ENCODE assay signal across 14 cellular contexts in the genomic region with DNA sequence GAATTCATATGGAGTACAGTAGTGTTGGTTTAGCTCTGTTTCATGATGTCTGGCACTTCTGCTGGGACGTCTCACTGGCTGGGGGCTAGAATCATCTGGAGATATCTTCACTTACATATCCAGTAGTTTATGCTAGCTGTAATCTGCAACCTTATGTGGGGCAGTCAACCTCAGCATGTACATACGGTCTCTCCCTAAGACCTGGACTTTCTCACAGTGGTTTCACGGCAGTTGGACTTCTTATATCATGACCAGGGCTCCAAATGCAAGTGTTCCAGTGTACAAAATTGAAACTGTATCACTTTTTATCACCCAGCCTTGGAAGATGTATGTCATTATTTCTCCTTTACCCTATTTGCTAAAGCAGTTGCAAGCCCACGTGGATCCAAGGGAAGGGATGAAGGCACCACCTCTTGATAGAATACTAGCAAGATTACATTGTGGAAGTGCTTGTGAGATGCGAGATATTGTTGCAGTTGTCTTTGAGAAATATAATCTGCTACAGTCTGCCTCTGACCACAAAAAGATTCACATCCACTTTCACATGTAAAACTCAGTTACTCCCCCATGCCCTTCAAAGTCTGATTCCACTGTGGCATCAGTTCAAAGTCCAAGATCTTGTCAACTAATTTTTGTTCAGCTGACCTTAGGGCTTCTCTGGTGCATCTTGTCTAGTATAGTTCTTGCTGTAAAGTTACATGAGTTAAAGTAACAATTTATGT.
DNase-seq lines count a peak whose midpoint lies in the region; ATAC-seq and TF ChIP-seq lines count a peak whose summit lies in the region.
"Had no signal": no experiment of that assay in that cellular context is flagged by ENCODE, and none has a peak within 500 bp of the region (broad histone marks: within the 10 kb centered on the region; RNA-seq: fewer than 3 reads in every experiment).

No MANE protein-coding gene starts in this region.

- TF ChIP-seq CTCF in vagina (IDR thresholded peaks at IDR 0.05) = no peak
- TF ChIP-seq CTCF in gastrocnemius medialis (IDR thresholded peaks at IDR 0.05 in 4 of 5, conservative IDR thresholded peaks at IDR 0.05 in 1 of 5) = no peak

- H3K27ac ChIP-seq in vagina = no peak overlapping the region
- H3K27ac ChIP-seq in gastrocnemius medialis = no peak overlapping the region
- H3K27ac ChIP-seq: suprapubic skin had no signal

- H3K4me3 ChIP-seq in vagina (no peak overlapping the region), gastrocnemius medialis (no peak overlapping the region)
- H3K4me3 ChIP-seq: suprapubic skin had no signal

- ATAC-seq in GM18870 (IDR thresholded peaks at IDR 0.05; ENCODE audit: unreplicated experiment) (peak; percentile 83), GM21717 (IDR thresholded peaks at IDR 0.05; ENCODE audit: unreplicated experiment) (peak; percentile 69), HG03442 (IDR thresholded peaks at IDR 0.05; ENCODE audit: unreplicated experiment) (peak; percentile 78), GM19328 (IDR thresholded peaks at IDR 0.05; ENCODE audit: unreplicated experiment) (no peak), gastrocnemius medialis (no peak)
- ATAC-seq: activated CD8-positive, alpha-beta T cell treated with anti-CD3 and anti-CD28 coated beads for 36 hours had no signal

- H3K9me3 ChIP-seq in vagina = no peaks in the 10 kb centered on the region
- peaks cover 0 to 2% (median 1%) of the 10 kb centered on the region in 3 donors for H3K9me3 ChIP-seq in gastrocnemius medialis
- H3K9me3 ChIP-seq: BE2C had no signal

- H3K36me3 ChIP-seq in vagina (no peaks in the 10 kb centered on the region), gastrocnemius medialis (no peaks in the 10 kb centered on the region)
- H3K36me3 ChIP-seq: BE2C, suprapubic skin had no signal

- TF ChIP-seq POLR2A in vagina (IDR thresholded peaks at IDR 0.05) = no peak
- no peak for TF ChIP-seq POLR2A in gastrocnemius medialis (IDR thresholded peaks at IDR 0.05)

- DNase-seq in vagina (ENCODE audit: extremely low spot score in 2 of 2) (peak; percentile 1 to 7), gastrocnemius medialis (no peak), GM03348 (ENCODE audit: low spot score) (no peak)
- DNase-seq: activated CD8-positive, alpha-beta T cell treated with anti-CD3 and anti-CD28 coated beads for 36 hours; amniotic stem cell; BE2C; DMS153; mammary epithelial cell; SK-N-SH had no signal

- intact Hi-C loops in vagina (cut with DNase I) = no loop called here
- intact Hi-C loops in gastrocnemius medialis (cut with DNase I; ENCODE audit: low total_unique reads) = loop anchor here (5.0 kb wide), 1 partner anchor 47 kb away; no protein-coding TSS in a partner anchor

- in situ Hi-C loops in gastrocnemius medialis (cut with MboI; ENCODE audit: low sequenced_read_pairs in 4 of 4) = no loop called here

- H3K4me1 ChIP-seq in vagina = no peaks in the 10 kb centered on the region
- H3K4me1 ChIP-seq in gastrocnemius medialis = peaks cover 0 to 2% of the 10 kb centered on the region in 2 donors
- H3K4me1 ChIP-seq: BE2C, suprapubic skin had no signal

- H3K27me3 ChIP-seq in vagina = no peaks in the 10 kb centered on the region
- no peaks in the 10 kb centered on the region for H3K27me3 ChIP-seq in gastrocnemius medialis
- H3K27me3 ChIP-seq: BE2C, suprapubic skin had no signal

Comparison
In these comparisons a context has a peak if more than half of its experiments do, and no peak if none do; other contexts are left out.
1. ATAC-seq: peak in GM18870 (single experiment), GM21717 (single experiment) and HG03442 (single experiment); none in GM19328 (single experiment) and gastrocnemius medialis (0 of 2).
2. DNase-seq: peak in vagina (2 of 2); none in gastrocnemius medialis (0 of 2) and GM03348 (single experiment).